In genomic region chr5:42604171-42604711, GRCh38 we compare ENCODE assay signal across 20 cellular contexts.
DNase-seq lines count a peak whose midpoint lies in the region; ATAC-seq and TF ChIP-seq lines count a peak whose summit lies in the region.
"Had no signal": no experiment of that assay in that cellular context is flagged by ENCODE, and none has a peak within 500 bp of the region (broad histone marks: within the 10 kb centered on the region; RNA-seq: fewer than 3 reads in every experiment).

No MANE protein-coding gene starts in this region.

- H3K27me3 Mint-ChIP-seq in type B pancreatic cell, result no peaks in the 10 kb centered on the region
- H3K27me3 Mint-ChIP-seq in neural progenitor cell (ENCODE audit: insufficient read depth, low read depth), result no peaks in the 10 kb centered on the region

- H3K36me3 ChIP-seq in psoas muscle (ENCODE audit: insufficient read depth in 1 of 2, low read depth in 1 of 2) (no peaks in the 10 kb centered on the region), neural progenitor cell (no peaks in the 10 kb centered on the region), heart left ventricle (no peaks in the 10 kb centered on the region)
- H3K36me3 ChIP-seq: BLaER1 had no signal

- no peaks in the 10 kb centered on the region for H4K20me1 ChIP-seq in neural progenitor cell (ENCODE audit: low read depth)
- H4K20me1 ChIP-seq: BLaER1 had no signal

- H3K9me3 ChIP-seq in psoas muscle, result no peaks in the 10 kb centered on the region
- H3K9me3 ChIP-seq in neural progenitor cell (ENCODE audit: low read depth), result no peaks in the 10 kb centered on the region
- H3K9me3 ChIP-seq in heart left ventricle, result no peaks in the 10 kb centered on the region
- H3K9me3 ChIP-seq: A549, BLaER1 had no signal

- DNase-seq in SIG-M5 treated with dmso at 0.1 percent for 504 hours (lab: John Stamatoyannopoulos, UW; ENCODE audit: unreplicated experiment) (peak; percentile 36), SIG-M5 (lab: John Stamatoyannopoulos, UW) (no peak), psoas muscle (no peak), type B pancreatic cell (ENCODE audit: extremely low spot score, unreplicated experiment) (no peak), neural progenitor cell (ENCODE audit: low spot score) (no peak), heart left ventricle (no peak)
- DNase-seq: CD4-positive, alpha-beta memory T cell; DMS153; DMS79; GF-D8; GM23248; HCEC 1CT; IMR-90 had no signal

- H3K4me3 ChIP-seq in psoas muscle, result no peak overlapping the region
- no peak overlapping the region for H3K4me3 ChIP-seq in neural progenitor cell
- H3K4me3 ChIP-seq in heart left ventricle, result no peak overlapping the region
- H3K4me3 ChIP-seq: A549, BLaER1, GM23248 had no signal

- peaks cover 49% of the 10 kb centered on the region for H3K4me1 ChIP-seq in psoas muscle
- no peaks in the 10 kb centered on the region for H3K4me1 ChIP-seq in neural progenitor cell
- H3K4me1 ChIP-seq in heart left ventricle, result peaks cover 0 to 18% (median 2%) of the 10 kb centered on the region in 12 donors
- H3K4me1 ChIP-seq: A549 had no signal

- intact Hi-C loops in psoas muscle (cut with DNase I) (no loop called here), heart left ventricle (cut with DNase I) (no loop called here)

- ATAC-seq in esophagus mucosa (peak; percentile 64), psoas muscle (peak in 3 of 4 donors; percentile 42 to 61 (median 59)), HG03196 (IDR thresholded peaks at IDR 0.05; ENCODE audit: unreplicated experiment) (no peak), heart left ventricle (no peak)
- ATAC-seq: A549 had no signal

- H3K79me2 ChIP-seq in neural progenitor cell (ENCODE audit: low read depth), result no peaks in the 10 kb centered on the region

- H3K4me1 Mint-ChIP-seq in type B pancreatic cell (ENCODE audit: unreplicated experiment) (no peaks in the 10 kb centered on the region), neural progenitor cell (no peaks in the 10 kb centered on the region)
- H3K4me1 Mint-ChIP-seq: CD14-positive monocyte; CD4-positive, alpha-beta memory T cell had no signal

- no peak overlapping the region for H3K4me2 ChIP-seq in neural progenitor cell
- H3K4me2 ChIP-seq: A549, BLaER1 had no signal

- peak overlapping the region; percentile 94 for H3K27ac Mint-ChIP-seq in type B pancreatic cell
- H3K27ac Mint-ChIP-seq in neural progenitor cell, result no peak overlapping the region
- H3K27ac Mint-ChIP-seq: CD14-positive monocyte; CD4-positive, alpha-beta memory T cell had no signal

- H3K9me3 Mint-ChIP-seq in type B pancreatic cell (no peaks in the 10 kb centered on the region), neural progenitor cell (no peaks in the 10 kb centered on the region)

- no peak overlapping the region for H2AFZ ChIP-seq in neural progenitor cell (replicated peaks)
- H2AFZ ChIP-seq: GM23248 had no signal

- no peak overlapping the region for H3K9ac ChIP-seq in neural progenitor cell
- H3K9ac ChIP-seq: BLaER1, GM23248 had no signal

- H3K4me3 Mint-ChIP-seq in type B pancreatic cell, result peak overlapping the region; percentile 75
- no peak overlapping the region for H3K4me3 Mint-ChIP-seq in neural progenitor cell
- H3K4me3 Mint-ChIP-seq: CD14-positive monocyte; CD4-positive, alpha-beta memory T cell had no signal

- no peaks in the 10 kb centered on the region for H3F3A ChIP-seq in neural progenitor cell (ENCODE audit: low read depth)

- no peak for TF ChIP-seq POLR2A in heart left ventricle (IDR thresholded peaks at IDR 0.05)

- H3K27ac ChIP-seq in psoas muscle, result peak overlapping the region; percentile 75
- no peak overlapping the region for H3K27ac ChIP-seq in neural progenitor cell
- H3K27ac ChIP-seq in heart left ventricle, result no peak overlapping the region
- H3K27ac ChIP-seq: 22Rv1, A549, BLaER1, GM23248, HL-60 had no signal

- H3K27me3 ChIP-seq in psoas muscle (ENCODE audit: insufficient read depth in 3 of 3, low read length in 2 of 3) (no peaks in the 10 kb centered on the region), neural progenitor cell (no peaks in the 10 kb centered on the region), heart left ventricle (no peaks in the 10 kb centered on the region)
- H3K27me3 ChIP-seq: BLaER1 had no signal

- TF ChIP-seq CTCF in psoas muscle (IDR thresholded peaks at IDR 0.05), result no peak
- no peak for TF ChIP-seq CTCF in type B pancreatic cell (conservative IDR thresholded peaks at IDR 0.05)
- TF ChIP-seq CTCF in neural progenitor cell (IDR thresholded peaks at IDR 0.05), result no peak
- no peak for TF ChIP-seq CTCF in heart left ventricle (IDR thresholded peaks at IDR 0.05)

- H3K36me3 Mint-ChIP-seq in type B pancreatic cell, result peaks cover 4% of the 10 kb centered on the region
- no peaks in the 10 kb centered on the region for H3K36me3 Mint-ChIP-seq in neural progenitor cell
- H3K36me3 Mint-ChIP-seq: CD14-positive monocyte; CD4-positive, alpha-beta memory T cell had no signal

Comparison
In these comparisons a context has a peak if more than half of its experiments do, and no peak if none do; other contexts are left out.
1. ATAC-seq: peak in esophagus mucosa (single experiment) and psoas muscle (3 of 4); none in HG03196 (single experiment) and heart left ventricle (0 of 4).